ENCODE assay signal across 8 cellular contexts in the genomic region with DNA sequence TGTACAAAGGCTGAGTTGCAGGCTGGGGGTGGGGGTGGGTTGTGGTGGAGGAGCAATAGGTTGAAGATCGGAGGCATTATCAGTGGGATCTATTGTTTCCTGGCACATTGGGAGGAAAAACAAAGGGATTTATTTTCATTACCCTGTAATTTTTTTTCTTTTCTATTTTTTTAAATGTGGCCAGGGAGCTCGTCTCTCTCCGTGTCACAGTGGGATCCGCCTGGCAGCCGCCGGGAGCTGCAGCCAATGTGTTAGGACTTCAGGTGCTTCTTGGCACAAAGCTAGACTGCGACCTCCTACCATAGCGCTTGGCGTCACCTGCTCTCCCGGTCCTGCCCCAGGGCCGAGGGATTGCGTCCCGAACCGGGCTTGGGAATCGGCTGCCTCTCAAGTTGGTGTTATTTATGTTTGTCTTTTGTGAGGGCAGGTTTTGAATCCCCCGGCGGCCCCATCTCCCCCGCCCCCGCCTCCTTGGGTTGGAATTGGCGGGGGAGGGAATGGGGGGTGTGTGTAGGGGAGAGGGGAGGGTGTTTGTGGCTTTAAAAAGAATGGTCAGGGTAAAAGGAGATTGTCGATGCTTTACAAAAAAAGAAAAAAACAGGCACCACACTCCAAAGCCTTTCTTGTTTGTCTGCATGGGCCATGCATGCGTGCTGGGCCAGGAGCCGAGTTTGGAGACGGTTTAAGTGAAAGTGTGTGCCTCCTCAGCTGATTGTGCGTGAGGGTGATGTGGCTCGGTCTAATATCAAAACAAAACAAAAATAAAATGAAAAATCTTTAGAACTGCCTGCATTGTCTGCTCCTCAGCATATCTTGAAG.
DNase-seq lines count a peak whose midpoint lies in the region; TF ChIP-seq lines count a peak whose summit lies in the region.

No MANE protein-coding gene starts in this region.

- H3K36me3 ChIP-seq in iPS-18a (ENCODE audit: control insufficient read depth, low read depth, low read length) = no peaks in the 10 kb centered on the region

- peak overlapping the region; percentile 90 for H3K9ac ChIP-seq in iPS-18a (ENCODE audit: low read length)

- DNase-seq in DMS79 (lab: John Stamatoyannopoulos, UW) (peak; percentile 41), NCI-H1417 treated with DMSO at 0.1 percent for 48 hours (lab: John Stamatoyannopoulos, UW) (peak; percentile 64), astrocyte of the hippocampus (ENCODE audit: low read depth, low spot score) (peak; percentile 58), retinal pigment epithelial cell (ENCODE audit: low read depth) (peak; percentile 6), NAMALWA (ENCODE audit: low spot score) (no peak), NCI-H446 treated with DMSO at 0.1 percent for 48 hours (lab: John Stamatoyannopoulos, UW) (no peak)
- DNase-seq in stimulated activated naive CD4-positive, alpha-beta T cell treated with Interleukin-2 at 50 U/mL for 16 hours (lab: John Stamatoyannopoulos, UW) = no peak

- H3K27me3 ChIP-seq in iPS-18a (ENCODE audit: control insufficient read depth, insufficient read depth, low read length) = no peaks in the 10 kb centered on the region

- no peaks in the 10 kb centered on the region for H3K9me3 ChIP-seq in iPS-18a (ENCODE audit: control insufficient read depth, low read depth, low read length)

- peak overlapping the region; percentile 50 for H3K27ac ChIP-seq in iPS-18a (ENCODE audit: low read length)

- no peak for TF ChIP-seq CTCF in retinal pigment epithelial cell (conservative IDR thresholded peaks at IDR 0.05; ENCODE audit: low read depth, low read length)

- H3K4me1 ChIP-seq in iPS-18a (ENCODE audit: control insufficient read depth, low read depth, low read length) = peaks cover 40% of the 10 kb centered on the region

- H3K4me3 ChIP-seq in iPS-18a (ENCODE audit: low read length) (peak overlapping the region; percentile 80), retinal pigment epithelial cell (ENCODE audit: low read length) (peak overlapping the region; percentile 80)

Comparison
In these comparisons a context has a peak if more than half of its experiments do, and no peak if none do; other contexts are left out.
1. DNase-seq: peak in DMS79 (single experiment), NCI-H1417 treated with DMSO at 0.1 percent for 48 hours (single experiment), astrocyte of the hippocampus (single experiment) and retinal pigment epithelial cell (single experiment); none in stimulated activated naive CD4-positive, alpha-beta T cell treated with Interleukin-2 at 50 U/mL for 16 hours (single experiment), NAMALWA (single experiment) and NCI-H446 treated with DMSO at 0.1 percent for 48 hours (single experiment).